Comparison of ENCODE assay signal across 2 cellular contexts in the genomic region with DNA sequence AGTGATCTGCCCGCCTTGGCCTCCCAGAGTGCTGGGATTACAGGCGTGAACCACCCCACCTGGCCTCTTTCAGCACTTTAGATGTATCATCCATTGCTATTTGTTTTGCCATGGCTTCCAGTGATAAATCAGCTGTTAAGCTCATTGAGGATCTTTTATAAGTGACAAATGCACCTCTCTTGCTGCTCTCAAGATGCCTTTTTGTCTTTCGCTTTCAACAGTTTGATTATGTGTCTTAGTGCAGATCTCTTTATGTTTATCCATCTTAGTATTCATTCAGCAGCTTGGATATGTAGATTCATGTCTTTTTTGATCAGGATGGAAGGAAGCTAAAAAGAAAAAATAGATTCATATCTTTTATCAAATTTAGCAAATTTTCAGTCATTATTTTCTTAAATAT.
TF ChIP-seq lines count a peak whose summit lies in the region.

No MANE protein-coding gene starts in this region.

TF ChIP-seq in HEK293, 187 proteins besides CTCF, POLR2A, EP300 and RAD21 (continued from another document):
- TF ChIP-seq, protein P1, sequence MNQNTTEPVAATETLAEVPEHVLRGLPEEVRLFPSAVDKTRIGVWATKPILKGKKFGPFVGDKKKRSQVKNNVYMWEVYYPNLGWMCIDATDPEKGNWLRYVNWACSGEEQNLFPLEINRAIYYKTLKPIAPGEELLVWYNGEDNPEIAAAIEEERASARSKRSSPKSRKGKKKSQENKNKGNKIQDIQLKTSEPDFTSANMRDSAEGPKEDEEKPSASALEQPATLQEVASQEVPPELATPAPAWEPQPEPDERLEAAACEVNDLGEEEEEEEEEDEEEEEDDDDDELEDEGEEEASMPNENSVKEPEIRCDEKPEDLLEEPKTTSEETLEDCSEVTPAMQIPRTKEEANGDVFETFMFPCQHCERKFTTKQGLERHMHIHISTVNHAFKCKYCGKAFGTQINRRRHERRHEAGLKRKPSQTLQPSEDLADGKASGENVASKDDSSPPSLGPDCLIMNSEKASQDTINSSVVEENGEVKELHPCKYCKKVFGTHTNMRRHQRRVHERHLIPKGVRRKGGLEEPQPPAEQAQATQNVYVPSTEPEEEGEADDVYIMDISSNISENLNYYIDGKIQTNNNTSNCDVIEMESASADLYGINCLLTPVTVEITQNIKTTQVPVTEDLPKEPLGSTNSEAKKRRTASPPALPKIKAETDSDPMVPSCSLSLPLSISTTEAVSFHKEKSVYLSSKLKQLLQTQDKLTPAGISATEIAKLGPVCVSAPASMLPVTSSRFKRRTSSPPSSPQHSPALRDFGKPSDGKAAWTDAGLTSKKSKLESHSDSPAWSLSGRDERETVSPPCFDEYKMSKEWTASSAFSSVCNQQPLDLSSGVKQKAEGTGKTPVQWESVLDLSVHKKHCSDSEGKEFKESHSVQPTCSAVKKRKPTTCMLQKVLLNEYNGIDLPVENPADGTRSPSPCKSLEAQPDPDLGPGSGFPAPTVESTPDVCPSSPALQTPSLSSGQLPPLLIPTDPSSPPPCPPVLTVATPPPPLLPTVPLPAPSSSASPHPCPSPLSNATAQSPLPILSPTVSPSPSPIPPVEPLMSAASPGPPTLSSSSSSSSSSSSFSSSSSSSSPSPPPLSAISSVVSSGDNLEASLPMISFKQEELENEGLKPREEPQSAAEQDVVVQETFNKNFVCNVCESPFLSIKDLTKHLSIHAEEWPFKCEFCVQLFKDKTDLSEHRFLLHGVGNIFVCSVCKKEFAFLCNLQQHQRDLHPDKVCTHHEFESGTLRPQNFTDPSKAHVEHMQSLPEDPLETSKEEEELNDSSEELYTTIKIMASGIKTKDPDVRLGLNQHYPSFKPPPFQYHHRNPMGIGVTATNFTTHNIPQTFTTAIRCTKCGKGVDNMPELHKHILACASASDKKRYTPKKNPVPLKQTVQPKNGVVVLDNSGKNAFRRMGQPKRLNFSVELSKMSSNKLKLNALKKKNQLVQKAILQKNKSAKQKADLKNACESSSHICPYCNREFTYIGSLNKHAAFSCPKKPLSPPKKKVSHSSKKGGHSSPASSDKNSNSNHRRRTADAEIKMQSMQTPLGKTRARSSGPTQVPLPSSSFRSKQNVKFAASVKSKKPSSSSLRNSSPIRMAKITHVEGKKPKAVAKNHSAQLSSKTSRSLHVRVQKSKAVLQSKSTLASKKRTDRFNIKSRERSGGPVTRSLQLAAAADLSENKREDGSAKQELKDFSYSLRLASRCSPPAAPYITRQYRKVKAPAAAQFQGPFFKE (tag by site-specific recombination; IDR thresholded peaks at IDR 0.05; ENCODE audit: borderline replicate concordance) = no peak
TF ChIP-seq in HEK293: peak in this region for 1.

TF ChIP-seq in WTC11, 78 proteins besides CTCF, POLR2A, EP300 and RAD21 (continued from another document):
- TF ChIP-seq, protein P2, sequence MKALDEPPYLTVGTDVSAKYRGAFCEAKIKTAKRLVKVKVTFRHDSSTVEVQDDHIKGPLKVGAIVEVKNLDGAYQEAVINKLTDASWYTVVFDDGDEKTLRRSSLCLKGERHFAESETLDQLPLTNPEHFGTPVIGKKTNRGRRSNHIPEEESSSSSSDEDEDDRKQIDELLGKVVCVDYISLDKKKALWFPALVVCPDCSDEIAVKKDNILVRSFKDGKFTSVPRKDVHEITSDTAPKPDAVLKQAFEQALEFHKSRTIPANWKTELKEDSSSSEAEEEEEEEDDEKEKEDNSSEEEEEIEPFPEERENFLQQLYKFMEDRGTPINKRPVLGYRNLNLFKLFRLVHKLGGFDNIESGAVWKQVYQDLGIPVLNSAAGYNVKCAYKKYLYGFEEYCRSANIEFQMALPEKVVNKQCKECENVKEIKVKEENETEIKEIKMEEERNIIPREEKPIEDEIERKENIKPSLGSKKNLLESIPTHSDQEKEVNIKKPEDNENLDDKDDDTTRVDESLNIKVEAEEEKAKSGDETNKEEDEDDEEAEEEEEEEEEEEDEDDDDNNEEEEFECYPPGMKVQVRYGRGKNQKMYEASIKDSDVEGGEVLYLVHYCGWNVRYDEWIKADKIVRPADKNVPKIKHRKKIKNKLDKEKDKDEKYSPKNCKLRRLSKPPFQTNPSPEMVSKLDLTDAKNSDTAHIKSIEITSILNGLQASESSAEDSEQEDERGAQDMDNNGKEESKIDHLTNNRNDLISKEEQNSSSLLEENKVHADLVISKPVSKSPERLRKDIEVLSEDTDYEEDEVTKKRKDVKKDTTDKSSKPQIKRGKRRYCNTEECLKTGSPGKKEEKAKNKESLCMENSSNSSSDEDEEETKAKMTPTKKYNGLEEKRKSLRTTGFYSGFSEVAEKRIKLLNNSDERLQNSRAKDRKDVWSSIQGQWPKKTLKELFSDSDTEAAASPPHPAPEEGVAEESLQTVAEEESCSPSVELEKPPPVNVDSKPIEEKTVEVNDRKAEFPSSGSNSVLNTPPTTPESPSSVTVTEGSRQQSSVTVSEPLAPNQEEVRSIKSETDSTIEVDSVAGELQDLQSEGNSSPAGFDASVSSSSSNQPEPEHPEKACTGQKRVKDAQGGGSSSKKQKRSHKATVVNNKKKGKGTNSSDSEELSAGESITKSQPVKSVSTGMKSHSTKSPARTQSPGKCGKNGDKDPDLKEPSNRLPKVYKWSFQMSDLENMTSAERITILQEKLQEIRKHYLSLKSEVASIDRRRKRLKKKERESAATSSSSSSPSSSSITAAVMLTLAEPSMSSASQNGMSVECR (CRISPR knock-in tag; IDR thresholded peaks at IDR 0.05; ENCODE audit: borderline replicate concordance) = no peak
- TF ChIP-seq ZNF317 (CRISPR knock-in tag; IDR thresholded peaks at IDR 0.05; ENCODE audit: borderline replicate concordance, low read depth) = peak; percentile 83
